10 cellular contexts compared by ENCODE assay signal in genomic region chr10:26468291-26468690, GRCh38. TPM values are rescaled to one million over a fixed set of nuclear protein-coding genes. Genes with fewer than 3 reads are reported as not detected.
DNase-seq lines count a peak whose midpoint lies in the region; ATAC-seq and TF ChIP-seq lines count a peak whose summit lies in the region.
"Had no signal": no experiment of that assay in that cellular context is flagged by ENCODE, and none has a peak within 500 bp of the region (broad histone marks: within the 10 kb centered on the region; RNA-seq: fewer than 3 reads in every experiment).

No MANE protein-coding gene starts in this region.

- H3K4me1 ChIP-seq in thymus (ENCODE audit: control insufficient read depth, insufficient read depth, low read length) (peaks cover 58% of the 10 kb centered on the region), ascending aorta (no peaks in the 10 kb centered on the region), vagina (no peaks in the 10 kb centered on the region)
- H3K4me1 ChIP-seq: neural progenitor cell had no signal

- peaks cover 63% of the 10 kb centered on the region for H3K36me3 Mint-ChIP-seq in activated naive CD4-positive, alpha-beta T cell treated with anti-CD3 and anti-CD28 coated beads, Interleukin-2, amount 10 ng/mL, durations not matched to agents 7 days and 5 days
- peaks cover 8 to 23% of the 10 kb centered on the region in 2 donors for H3K36me3 Mint-ChIP-seq in activated naive CD4-positive, alpha-beta T cell treated with anti-CD3 and anti-CD28 coated beads, Interleukin-2, amount 50 U/mL, for 72 hours
- H3K36me3 Mint-ChIP-seq: neural progenitor cell had no signal

- H3K36me3 ChIP-seq in thymus (ENCODE audit: control insufficient read depth, insufficient read depth) (peaks cover 7% of the 10 kb centered on the region), ascending aorta (no peaks in the 10 kb centered on the region), vagina (no peaks in the 10 kb centered on the region)
- H3K36me3 ChIP-seq: neural progenitor cell had no signal

- ATAC-seq in activated naive CD4-positive, alpha-beta T cell treated with anti-CD3 and anti-CD28 coated beads, Interleukin-2, amount 50 U/mL, for 72 hours = no peak

- H3K9me3 Mint-ChIP-seq in activated naive CD4-positive, alpha-beta T cell treated with anti-CD3 and anti-CD28 coated beads, Interleukin-2, amount 10 ng/mL, durations not matched to agents 7 days and 5 days = peaks cover 5% of the 10 kb centered on the region
- no peaks in the 10 kb centered on the region for H3K9me3 Mint-ChIP-seq in activated naive CD4-positive, alpha-beta T cell treated with anti-CD3 and anti-CD28 coated beads, Interleukin-2, amount 50 U/mL, for 72 hours
- H3K9me3 Mint-ChIP-seq: neural progenitor cell had no signal

- TF ChIP-seq CTCF in ascending aorta (IDR thresholded peaks at IDR 0.05) = no peak
- TF ChIP-seq CTCF in vagina (IDR thresholded peaks at IDR 0.05) = no peak

- H3K9me3 ChIP-seq in thymus (ENCODE audit: control insufficient read depth) (no peaks in the 10 kb centered on the region), ascending aorta (no peaks in the 10 kb centered on the region), vagina (no peaks in the 10 kb centered on the region)

- H3K27me3 Mint-ChIP-seq in activated naive CD4-positive, alpha-beta T cell treated with anti-CD3 and anti-CD28 coated beads, Interleukin-2, amount 10 ng/mL, durations not matched to agents 7 days and 5 days = no peaks in the 10 kb centered on the region

- H3K27me3 ChIP-seq in thymus (ENCODE audit: control insufficient read depth, insufficient read depth) (no peaks in the 10 kb centered on the region), ascending aorta (no peaks in the 10 kb centered on the region), vagina (no peaks in the 10 kb centered on the region)
- H3K27me3 ChIP-seq: neural progenitor cell had no signal

- no peak for TF ChIP-seq POLR2A in vagina (IDR thresholded peaks at IDR 0.05)

- intact Hi-C loops in ascending aorta (cut with DNase I) (no loop called here), posterior vena cava (cut with DNase I) (no loop called here), vagina (cut with DNase I) (no loop called here)

- H3K27ac Mint-ChIP-seq in activated naive CD4-positive, alpha-beta T cell treated with anti-CD3 and anti-CD28 coated beads, Interleukin-2, amount 10 ng/mL, durations not matched to agents 7 days and 5 days = peak overlapping the region; percentile 91
- H3K27ac Mint-ChIP-seq in activated naive CD4-positive, alpha-beta T cell treated with anti-CD3 and anti-CD28 coated beads, Interleukin-2, amount 50 U/mL, for 72 hours = no peak overlapping the region
- H3K27ac Mint-ChIP-seq: neural progenitor cell had no signal

- peaks cover 86% of the 10 kb centered on the region for H3K4me1 Mint-ChIP-seq in activated naive CD4-positive, alpha-beta T cell treated with anti-CD3 and anti-CD28 coated beads, Interleukin-2, amount 10 ng/mL, durations not matched to agents 7 days and 5 days
- H3K4me1 Mint-ChIP-seq: neural progenitor cell had no signal

- DNase-seq in activated naive CD4-positive, alpha-beta T cell treated with anti-CD3 and anti-CD28 coated beads, Interleukin-2, amount 10 ng/mL, durations not matched to agents 7 days and 5 days = no peak
- no peak for DNase-seq in activated naive CD4-positive, alpha-beta T cell treated with anti-CD3 and anti-CD28 coated beads, Interleukin-2, amount 50 U/mL, for 72 hours (ENCODE audit: low spot score in 2 of 2)
- peak; percentile 59 for DNase-seq in M059J (ENCODE audit: low read depth)
- peak; percentile 71 for DNase-seq in glomerular visceral epithelial cell (ENCODE audit: extremely low spot score)
- DNase-seq in ascending aorta (ENCODE audit: low spot score in 2 of 2) = no peak
- no peak for DNase-seq in posterior vena cava (ENCODE audit: low spot score)
- no peak for DNase-seq in vagina (ENCODE audit: extremely low spot score in 2 of 2)
- DNase-seq: left cardiac atrium had no signal

- no peak overlapping the region for H3K4me3 Mint-ChIP-seq in activated naive CD4-positive, alpha-beta T cell treated with anti-CD3 and anti-CD28 coated beads, Interleukin-2, amount 10 ng/mL, durations not matched to agents 7 days and 5 days
- H3K4me3 Mint-ChIP-seq: neural progenitor cell had no signal

- WGBS in thymus = 79% methylated on average over 3 of the region's 3 CpGs

- CTCF ChIA-PET in activated naive CD4-positive, alpha-beta T cell treated with anti-CD3 and anti-CD28 coated beads, Interleukin-2, amount 10 ng/mL, durations not matched to agents 7 days and 5 days (lab: Charles Lee) = interaction anchor here (0.8 to 1.8 kb wide), 3 partner anchors 10 to 35 kb away, joined by 4 to 5 read pairs (median 4); no protein-coding TSS in a partner anchor

- H3K27ac ChIP-seq in thymus (ENCODE audit: low read depth) = peak overlapping the region; percentile 86
- no peak overlapping the region for H3K27ac ChIP-seq in ascending aorta
- no peak overlapping the region for H3K27ac ChIP-seq in vagina
- H3K27ac ChIP-seq: neural progenitor cell had no signal

- H3K4me3 ChIP-seq in thymus (ENCODE audit: low read length) (peak overlapping the region; percentile 16), ascending aorta (no peak overlapping the region), vagina (no peak overlapping the region)
- H3K4me3 ChIP-seq: neural progenitor cell had no signal

RNA-seq across cellular contexts. Expression of gene APBB1IP, which starts 30.1 kb away (rescaled TPM):
- total RNA-seq in activated naive CD4-positive, alpha-beta T cell treated with anti-CD3 and anti-CD28 coated beads, Interleukin-2, amount 50 U/mL, for 72 hours = 10 to 100 TPM; 31.1 to 43.1 TPM
- total RNA-seq in M059J (2014; rRNA removed; shearing (Covaris generic)) = 0.37 TPM in 1 of 2 replicates, not detected in the other
- 40.0 TPM for polyA plus RNA-seq in thymus
- total RNA-seq in ascending aorta (not detected), posterior vena cava (10 to 100 TPM in 1 of 2 donors, 1 to 10 TPM in 1; 8.4 to 20.5 TPM), vagina (7.4 TPM)

Comparison
In these comparisons a context has a peak if more than half of its experiments do, and no peak if none do; other contexts are left out.
1. DNase-seq: peak in M059J (single experiment) and glomerular visceral epithelial cell (single experiment); none in activated naive CD4-positive, alpha-beta T cell treated with anti-CD3 and anti-CD28 coated beads, Interleukin-2, amount 10 ng/mL, durations not matched to agents 7 days and 5 days (single experiment), activated naive CD4-positive, alpha-beta T cell treated with anti-CD3 and anti-CD28 coated beads, Interleukin-2, amount 50 U/mL, for 72 hours (0 of 2), ascending aorta (0 of 2), posterior vena cava (single experiment) and vagina (0 of 2).